Comparison of ENCODE assay signal across 29 cellular contexts in the genomic region with DNA sequence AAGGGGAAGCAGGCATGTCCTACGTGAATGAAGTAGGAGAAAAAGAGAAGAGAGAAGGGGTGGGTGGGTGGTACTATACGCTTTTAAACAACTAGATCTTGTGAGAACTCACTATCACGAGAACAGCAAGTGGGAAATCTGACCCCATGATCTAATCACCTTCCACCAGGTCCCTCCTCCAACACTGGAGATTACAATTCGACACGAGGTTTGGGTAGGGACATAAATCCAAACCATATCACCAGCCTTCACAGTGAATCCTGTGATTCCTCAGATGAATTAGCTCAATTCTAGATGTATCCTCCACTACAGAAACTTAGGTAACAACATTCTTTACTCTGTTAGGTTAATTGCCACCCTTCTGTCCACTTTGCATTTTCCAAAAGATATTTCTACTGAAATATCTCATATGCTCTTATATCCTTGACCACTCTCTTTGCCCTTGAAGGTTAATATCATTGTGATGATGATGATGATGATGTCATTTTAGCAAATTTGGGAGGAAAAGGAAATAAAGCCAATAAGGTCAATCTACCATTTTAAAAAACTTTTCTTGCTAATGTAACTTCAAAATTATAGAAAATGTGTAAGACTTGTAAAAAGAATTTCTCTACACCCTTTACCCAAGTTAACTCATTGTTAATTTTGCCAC.
"Had no signal": no experiment of that assay in that cellular context is flagged by ENCODE, and none has a peak within 500 bp of the region (broad histone marks: within the 10 kb centered on the region; RNA-seq: fewer than 3 reads in every experiment).

No MANE protein-coding gene starts in this region.

- ATAC-seq: activated naive CD4-positive, alpha-beta T cell treated with anti-CD3 and anti-CD28 coated beads, Interleukin-2, amount 50 U/mL, for 72 hours; activated T-cell treated with anti-CD3 and anti-CD28 coated beads, Interleukin-2, amount 50 U/mL, for 72 hours; effector memory CD8-positive, alpha-beta T cell; foreskin keratinocyte; gastrocnemius medialis; heart left ventricle; WTC11 had no signal

- DNase-seq: activated CD4-positive, alpha-beta memory T cell treated with anti-CD3 and anti-CD28 coated beads, Interleukin-2, amount 10 ng/mL, durations not matched to agents 7 days and 5 days; activated CD4-positive, alpha-beta T cell treated with anti-CD3 and anti-CD28 coated beads for 1 hour; activated CD4-positive, alpha-beta T cell treated with anti-CD3 and anti-CD28 coated beads for 4 hours; activated CD4-positive, alpha-beta T cell treated with anti-CD3 and anti-CD28 coated beads, Interleukin-2, amount 10 ng/mL, durations not matched to agents 7 days and 5 days; activated CD4-positive, alpha-beta T cell treated with anti-CD3 and anti-CD28 coated beads, Interleukin-2, amount 50 U/mL, for 4 hours; activated CD8-positive, alpha-beta memory T cell treated with anti-CD3 and anti-CD28 coated beads, Interleukin-2, amount 50 U/mL, for 48 hours; activated gamma-delta T cell; activated naive CD4-positive, alpha-beta T cell; activated naive CD4-positive, alpha-beta T cell treated with anti-CD3 and anti-CD28 coated beads, Interleukin-2, amount 10 ng/mL, durations not matched to agents 7 days and 5 days; activated naive CD8-positive, alpha-beta T cell treated with anti-CD3 and anti-CD28 coated beads, Interleukin-2, amount 10 ng/mL, durations not matched to agents 7 days and 5 days; activated T-cell treated with anti-CD3 and anti-CD28 coated beads for 4 hours; activated T-cell treated with anti-CD3 and anti-CD28 coated beads, Interleukin-2, amount 50 U/mL, for 24 hours; activated T-cell treated with anti-CD3 and anti-CD28 coated beads, Interleukin-2, amount 50 U/mL, for 72 hours; brain microvascular endothelial cell; dorsolateral prefrontal cortex; effector memory CD8-positive, alpha-beta T cell; foreskin keratinocyte; gastrocnemius medialis; glutamatergic neuron; heart left ventricle; T-helper 2 cell had no signal

- FAIRE-seq: bronchial epithelial cell, TTC549 had no signal

- H3K9me3 ChIP-seq: ascending aorta, esophagus muscularis mucosa, gastrocnemius medialis, heart left ventricle had no signal

- H3K4me3 ChIP-seq: ascending aorta, coronary artery, dorsolateral prefrontal cortex, esophagus muscularis mucosa, gastrocnemius medialis, heart left ventricle had no signal

- H3K36me3 ChIP-seq: ascending aorta, brain microvascular endothelial cell, esophagus muscularis mucosa, gastrocnemius medialis, heart left ventricle had no signal

- H3K27ac ChIP-seq: ascending aorta, brain microvascular endothelial cell, coronary artery, dorsolateral prefrontal cortex, esophagus muscularis mucosa, foreskin keratinocyte, gastrocnemius medialis, heart left ventricle, VCaP had no signal

- H3K4me1 ChIP-seq: ascending aorta, esophagus muscularis mucosa, foreskin keratinocyte, gastrocnemius medialis, heart left ventricle had no signal
